ENCODE assay signal across 12 cellular contexts in genomic region chr2:190835303-190835930, GRCh38. TPM values are rescaled to one million over a fixed set of nuclear protein-coding genes. Genes with fewer than 3 reads are reported as not detected.
DNase-seq lines count a peak whose midpoint lies in the region; ATAC-seq and TF ChIP-seq lines count a peak whose summit lies in the region.
"Had no signal": no experiment of that assay in that cellular context is flagged by ENCODE, and none has a peak within 500 bp of the region (broad histone marks: within the 10 kb centered on the region; RNA-seq: fewer than 3 reads in every experiment).

No MANE protein-coding gene starts in this region.

- H3K9me3 ChIP-seq in MG63: no peaks in the 10 kb centered on the region
- H3K9me3 ChIP-seq: esophagus muscularis mucosa, transverse colon had no signal

- ATAC-seq in GM21423 (IDR thresholded peaks at IDR 0.05; ENCODE audit: unreplicated experiment) (no peak), GM18505 (IDR thresholded peaks at IDR 0.05; ENCODE audit: unreplicated experiment) (no peak)
- no peak for ATAC-seq in stimulated activated naive CD8-positive, alpha-beta T cell treated with anti-CD3 and anti-CD28 coated beads, Interleukin-15, Interleukin-2, amounts not matched to agents 100 U/mL and 50 U/mL, for 24 hours

- H3K4me3 ChIP-seq in ACC112 (ENCODE audit: low read depth, low read length) (peak overlapping the region; percentile 1; the same call in 1 of the 2 replicates), MG63 (no peak overlapping the region)
- H3K4me3 ChIP-seq: esophagus muscularis mucosa, transverse colon had no signal

- peak; percentile 90 for DNase-seq in MG63
- DNase-seq in dermis blood vessel endothelial cell: peak; percentile 44
- peak; percentile 20 to 53 for DNase-seq in lung microvascular endothelial cell (ENCODE audit: low read depth in 2 of 2)
- no peak for DNase-seq in stimulated activated naive CD8-positive, alpha-beta T cell treated with anti-CD3 and anti-CD28 coated beads, Interleukin-15, Interleukin-2, amounts not matched to agents 100 U/mL and 50 U/mL, for 24 hours
- DNase-seq in NCI-H526 (lab: John Stamatoyannopoulos, UW): no peak
- DNase-seq: MV-4-11; stimulated activated CD4-positive, alpha-beta T cell treated with anti-CD3 and anti-CD28 coated beads, Interleukin-4, amount 100 ng/mL, for 4 hours; transverse colon had no signal

- H3K79me2 ChIP-seq in ACC112 (ENCODE audit: control insufficient read depth, insufficient read depth, low read length, unreplicated experiment): no peaks in the 10 kb centered on the region

- H2AFZ ChIP-seq in ACC112 (ENCODE audit: low read length, unreplicated experiment): peak overlapping the region; percentile 59

- peaks cover 45% of the 10 kb centered on the region for H3K4me1 ChIP-seq in ACC112 (ENCODE audit: control insufficient read depth, insufficient read depth, low read length, unreplicated experiment)

- H3K27me3 ChIP-seq in ACC112 (ENCODE audit: insufficient read depth, low read length) (no peaks in the 10 kb centered on the region), MG63 (no peaks in the 10 kb centered on the region)
- H3K27me3 ChIP-seq: esophagus muscularis mucosa, transverse colon had no signal

- H3K36me3 ChIP-seq in ACC112 (ENCODE audit: insufficient read depth, low read length): no peaks in the 10 kb centered on the region
- no peaks in the 10 kb centered on the region for H3K36me3 ChIP-seq in MG63
- H3K36me3 ChIP-seq: esophagus muscularis mucosa, transverse colon had no signal

- peak overlapping the region; percentile 38; the same call in 1 of the 2 replicates for H3K27ac ChIP-seq in ACC112 (ENCODE audit: low read depth, low read length)
- H3K27ac ChIP-seq: esophagus muscularis mucosa had no signal

- TF ChIP-seq POLR2A in GM18505 (IDR thresholded peaks at IDR 0.05; ENCODE audit: borderline replicate concordance, extremely low read depth, insufficient read depth, insufficient read length): no peak

RNA-seq across cellular contexts. Expression of gene GLS, which starts 45.2 kb away (rescaled TPM):
- total RNA-seq in MG63 (2014; rRNA removed; shearing (Covaris generic); ENCODE audit: low replicate concordance): 118 and 149 TPM in 2 replicates
- total RNA-seq in dermis blood vessel endothelial cell (250 and 284 TPM in 2 replicates), lung microvascular endothelial cell (105 and 231 TPM in 2 replicates)

Comparison
In these comparisons a context has a peak if more than half of its experiments do, and no peak if none do; other contexts are left out.
1. DNase-seq: peak in MG63 (single experiment), dermis blood vessel endothelial cell (single experiment) and lung microvascular endothelial cell (2 of 2); none in stimulated activated naive CD8-positive, alpha-beta T cell treated with anti-CD3 and anti-CD28 coated beads, Interleukin-15, Interleukin-2, amounts not matched to agents 100 U/mL and 50 U/mL, for 24 hours (single experiment) and NCI-H526 (0 of 2).